Comparison of ENCODE assay signal across 8 cellular contexts in the genomic region with DNA sequence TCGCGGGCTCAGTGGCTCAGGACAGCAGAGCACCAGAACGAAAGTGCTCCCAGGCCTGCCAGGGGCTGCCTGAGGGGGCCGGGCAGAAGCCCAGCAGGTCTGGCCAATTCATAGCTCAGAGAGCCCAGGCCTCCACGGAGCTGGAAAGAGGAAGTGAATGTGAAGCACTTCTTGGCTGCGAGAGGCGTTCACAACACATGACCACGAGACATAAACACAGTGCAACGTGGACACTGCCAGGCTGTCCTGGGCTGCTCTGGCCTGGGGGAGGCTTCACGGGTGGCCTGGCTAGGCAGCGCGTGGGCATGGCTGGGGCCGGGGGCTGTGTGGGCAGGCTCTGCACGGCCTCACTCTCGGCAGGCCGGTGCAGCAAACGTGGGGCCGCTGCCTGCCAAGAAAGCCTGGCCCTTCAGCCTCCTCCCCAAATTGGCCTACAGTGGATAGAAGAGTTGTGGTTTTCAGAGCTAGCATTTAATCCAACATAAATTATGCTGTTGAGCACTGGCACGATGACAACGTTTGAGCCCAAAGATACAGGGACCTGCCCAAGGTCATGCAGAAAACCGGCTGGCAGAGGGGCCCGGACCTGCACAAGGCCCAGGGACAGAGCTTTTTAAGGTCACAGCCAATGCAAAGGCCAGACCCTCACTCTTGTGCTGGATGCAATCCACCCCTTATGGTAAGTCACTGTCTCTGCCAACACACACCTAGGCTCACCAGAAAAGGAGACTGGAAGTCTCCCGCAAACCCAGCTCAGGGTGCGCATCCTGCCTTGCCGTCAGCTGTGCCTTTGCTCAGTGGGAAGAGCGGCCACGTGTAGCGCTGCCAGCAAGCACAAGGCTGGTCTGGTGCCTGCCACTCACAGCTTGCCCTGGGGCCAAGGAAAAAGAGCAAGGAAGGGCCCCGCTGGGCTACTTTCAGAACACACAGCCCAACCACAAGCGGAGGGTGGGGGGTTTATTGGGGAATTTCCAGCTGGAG. TPM values are rescaled to one million over a fixed set of nuclear protein-coding genes. Genes with fewer than 3 reads are reported as not detected.
DNase-seq lines count a peak whose midpoint lies in the region; ATAC-seq and TF ChIP-seq lines count a peak whose summit lies in the region.

No MANE protein-coding gene starts in this region.

- no peaks in the 10 kb centered on the region for H3K27me3 ChIP-seq in suprapubic skin

- peak overlapping the region; percentile 10 for H3K4me3 ChIP-seq in suprapubic skin

- no peaks in the 10 kb centered on the region for H3K9me3 Mint-ChIP-seq in stimulated activated naive CD8-positive, alpha-beta T cell treated with anti-CD3 and anti-CD28 coated beads, Interleukin-15, amount 100 ng/mL, for 72 hours

- no peak overlapping the region for H3K4me3 Mint-ChIP-seq in stimulated activated naive CD8-positive, alpha-beta T cell treated with anti-CD3 and anti-CD28 coated beads, Interleukin-15, amount 100 ng/mL, for 72 hours

- H3K4me1 ChIP-seq in suprapubic skin, result peaks cover 46% of the 10 kb centered on the region

- H3K9me3 ChIP-seq in suprapubic skin, result no peaks in the 10 kb centered on the region

- TF ChIP-seq POLR2A in suprapubic skin (IDR thresholded peaks at IDR 0.05), result no peak

- 49% methylated on average over 19 of the region's 30 CpGs for WGBS in suprapubic skin

- no peak for DNase-seq in stimulated activated naive CD8-positive, alpha-beta T cell treated with anti-CD3 and anti-CD28 coated beads, Interleukin-15, Interleukin-2, amounts not matched to agents 100 U/mL and 50 U/mL, for 24 hours
- DNase-seq in stimulated activated naive CD8-positive, alpha-beta T cell treated with anti-CD3 and anti-CD28 coated beads, Interleukin-15, amount 100 ng/mL, for 72 hours, result no peak
- DNase-seq in islet precursor cell (peak; percentile 60), suprapubic skin (ENCODE audit: low spot score in 2 of 2) (peak; percentile 86 to 88), DMS53 treated with DMSO at 0.1 percent for 48 hours (lab: John Stamatoyannopoulos, UW; ENCODE audit: unreplicated experiment) (no peak), NCI-H2171 treated with DMSO at 0.1 percent for 48 hours (lab: John Stamatoyannopoulos, UW) (no peak)

- H3K27ac Mint-ChIP-seq in stimulated activated naive CD8-positive, alpha-beta T cell treated with anti-CD3 and anti-CD28 coated beads, Interleukin-15, amount 100 ng/mL, for 72 hours, result peak overlapping the region in 1 of 2 donors; percentile 44

- H3K27me3 Mint-ChIP-seq in stimulated activated naive CD8-positive, alpha-beta T cell treated with anti-CD3 and anti-CD28 coated beads, Interleukin-15, amount 100 ng/mL, for 72 hours, result no peaks in the 10 kb centered on the region

- peaks cover 29% of the 10 kb centered on the region for H3K4me1 Mint-ChIP-seq in stimulated activated naive CD8-positive, alpha-beta T cell treated with anti-CD3 and anti-CD28 coated beads, Interleukin-15, amount 100 ng/mL, for 72 hours

- H3K27ac ChIP-seq in angular gyrus (ENCODE audit: low read depth, low read length) (peak overlapping the region; percentile 60), suprapubic skin (peak overlapping the region; percentile 80)

- peaks cover 7% of the 10 kb centered on the region for H3K36me3 ChIP-seq in suprapubic skin

- peak; percentile 20 for ATAC-seq in stimulated activated naive CD8-positive, alpha-beta T cell treated with anti-CD3 and anti-CD28 coated beads, Interleukin-15, Interleukin-2, amounts not matched to agents 100 U/mL and 50 U/mL, for 24 hours
- ATAC-seq in stimulated activated naive CD8-positive, alpha-beta T cell treated with anti-CD3 and anti-CD28 coated beads, Interleukin-15, amount 100 ng/mL, for 72 hours, result no peak
- ATAC-seq in HG03159 (IDR thresholded peaks at IDR 0.05; ENCODE audit: unreplicated experiment), result peak; percentile 92

- no peak for TF ChIP-seq CTCF in suprapubic skin (IDR thresholded peaks at IDR 0.05)

- no peak for TF ChIP-seq EP300 in suprapubic skin (IDR thresholded peaks at IDR 0.05)

RNA-seq across cellular contexts. Expression of a gene that starts 8.6 kb away (rescaled TPM):
- total RNA-seq in suprapubic skin, result 100 to 1,000 TPM in 3 of 4 donors, 10 to 100 TPM in 1; 88.1 to 254 (median 120) TPM

RNA-seq across cellular contexts. Expression of a gene that starts 25.5 kb away (rescaled TPM):
- 1 to 10 TPM in 1 of 4 donors, under 1 TPM in 1, not detected in 2; 0.30 to 1.4 TPM for total RNA-seq in suprapubic skin

RNA-seq across cellular contexts. Expression of a gene that starts 58.7 kb away (rescaled TPM):
- 10 to 100 TPM; 42.1 to 56.3 (median 48.9) TPM for total RNA-seq in suprapubic skin

Comparison
In these comparisons a context has a peak if more than half of its experiments do, and no peak if none do; other contexts are left out.
1. DNase-seq: peak in islet precursor cell (single experiment) and suprapubic skin (2 of 2); none in stimulated activated naive CD8-positive, alpha-beta T cell treated with anti-CD3 and anti-CD28 coated beads, Interleukin-15, Interleukin-2, amounts not matched to agents 100 U/mL and 50 U/mL, for 24 hours (single experiment), stimulated activated naive CD8-positive, alpha-beta T cell treated with anti-CD3 and anti-CD28 coated beads, Interleukin-15, amount 100 ng/mL, for 72 hours (0 of 2), DMS53 treated with DMSO at 0.1 percent for 48 hours (single experiment) and NCI-H2171 treated with DMSO at 0.1 percent for 48 hours (single experiment).